In genomic region chr7:128030263-128030998, GRCh38 we compare ENCODE assay signal across 12 cellular contexts. TPM values are rescaled to one million over a fixed set of nuclear protein-coding genes. Genes with fewer than 3 reads are reported as not detected.
A peak's percentile ranks its signal among the peaks of the same experiment; 100 is the strongest.
DNase-seq lines count a peak whose midpoint lies in the region; ATAC-seq and TF ChIP-seq lines count a peak whose summit lies in the region.
"Had no signal": no experiment of that assay in that cellular context is flagged by ENCODE, and none has a peak within 500 bp of the region (broad histone marks: within the 10 kb centered on the region; RNA-seq: fewer than 3 reads in every experiment).

No MANE protein-coding gene starts in this region.

- H3K27ac Mint-ChIP-seq in natural killer cell: no peak overlapping the region

- TF ChIP-seq CTCF in left ventricle myocardium inferior (IDR thresholded peaks at IDR 0.05; ENCODE audit: borderline replicate concordance) (no peak), natural killer cell (IDR thresholded peaks at IDR 0.05) (no peak), uterus (IDR thresholded peaks at IDR 0.05) (no peak)

- peaks cover 0 to 6% of the 10 kb centered on the region in 2 donors for H3K27me3 Mint-ChIP-seq in natural killer cell (ENCODE audit: low read depth in 2 of 2)

- H3K4me1 Mint-ChIP-seq in natural killer cell: peaks cover 15 to 24% of the 10 kb centered on the region in 2 donors

- H3K4me1 ChIP-seq in left ventricle myocardium inferior (peaks cover 48% of the 10 kb centered on the region), ectodermal cell (ENCODE audit: control insufficient read depth, insufficient read depth, low read length) (peaks cover 33% of the 10 kb centered on the region), uterus (peaks cover 5 to 6% of the 10 kb centered on the region in 2 donors)

- no peaks in the 10 kb centered on the region for H3K9me3 Mint-ChIP-seq in natural killer cell

- no peak for TF ChIP-seq POLR2A in uterus (IDR thresholded peaks at IDR 0.05)

- no peaks in the 10 kb centered on the region for H3K27me3 ChIP-seq in left ventricle myocardium inferior (ENCODE audit: low read depth)
- H3K27me3 ChIP-seq in ectodermal cell (ENCODE audit: control insufficient read depth, insufficient read depth, low read length, poor library complexity, severe bottlenecking): peaks cover 19% of the 10 kb centered on the region
- H3K27me3 ChIP-seq in uterus: no peaks in the 10 kb centered on the region

- H3K4me3 ChIP-seq in left ventricle myocardium inferior (peak overlapping the region; percentile 73), ectodermal cell (ENCODE audit: insufficient read depth, low read depth, low read length) (peak overlapping the region; percentile 82), uterus (peak overlapping the region; percentile 7 to 47)

- H3K27ac ChIP-seq in left ventricle myocardium inferior (replicated peaks) (peak overlapping the region; percentile 23), ectodermal cell (ENCODE audit: insufficient read depth, low read depth, low read length, poor library complexity, severe bottlenecking) (no peak overlapping the region), uterus (no peak overlapping the region)

- 27 to 32% methylated on average over 38 to 40 of the region's 41 CpGs for WGBS in ectodermal cell, 2 experiments

- no peaks in the 10 kb centered on the region for H3K36me3 Mint-ChIP-seq in natural killer cell

- H3K4me3 Mint-ChIP-seq in natural killer cell: peak overlapping the region; percentile 81

- no peaks in the 10 kb centered on the region for H3K9me3 ChIP-seq in left ventricle myocardium inferior (replicated peaks)
- no peaks in the 10 kb centered on the region for H3K9me3 ChIP-seq in ectodermal cell (ENCODE audit: control insufficient read depth, low read length)
- no peaks in the 10 kb centered on the region for H3K9me3 ChIP-seq in uterus

- no peaks in the 10 kb centered on the region for H3K36me3 ChIP-seq in left ventricle myocardium inferior
- H3K36me3 ChIP-seq in ectodermal cell (ENCODE audit: control insufficient read depth, insufficient read depth, low read length): peaks cover 5% of the 10 kb centered on the region
- H3K36me3 ChIP-seq in uterus: no peaks in the 10 kb centered on the region

- ATAC-seq in Right ventricle myocardium inferior (no peak), natural killer cell (no peak)

- DNase-seq in left ventricle myocardium inferior: no peak
- DNase-seq in Right ventricle myocardium inferior (ENCODE audit: missing footprints): no peak
- no peak for DNase-seq in natural killer cell
- no peak for DNase-seq in uterus
- no peak for DNase-seq in NCI-H2081 (lab: John Stamatoyannopoulos, UW)
- DNase-seq in HK-2 (ENCODE audit: unreplicated experiment): no peak
- no peak for DNase-seq in effector CD8-positive, alpha-beta T cell (lab: John Stamatoyannopoulos, UW)
- DNase-seq: SHP77 treated with DMSO at 0.1 percent for 48 hours; stimulated activated naive CD4-positive, alpha-beta T cell treated with Interleukin-2 at 50 U/mL for 16 hours had no signal

- intact Hi-C loops in left ventricle myocardium inferior (cut with micrococcal nuclease) (no loop called here), Right ventricle myocardium inferior (cut with DNase I) (no loop called here), natural killer cell (cut with micrococcal nuclease) (no loop called here), uterus (cut with DNase I; ENCODE audit: low total_unique reads) (no loop called here)

RNA-seq across cellular contexts. Expression of gene LRRC4, which starts 0.8 kb away (rescaled TPM):
- total RNA-seq in left ventricle myocardium inferior (4.4 TPM), Right ventricle myocardium inferior (2.4 TPM), natural killer cell (1 to 10 TPM in 2 of 3 donors, under 1 TPM in 1; 0.79 to 2.4 (median 1.8) TPM), uterus (1 to 10 TPM in 2 of 4 donors, under 1 TPM in 2; 0.29 to 2.5 (median 1.2) TPM)
- polyA plus RNA-seq in ectodermal cell (2013, experiment 1 of 4): 41.4 TPM
- 52.2 TPM for polyA plus RNA-seq in ectodermal cell (2013, experiment 2 of 4)
- 33.8 TPM for polyA plus RNA-seq in ectodermal cell (2013, experiment 3 of 4)
- 39.4 TPM for polyA plus RNA-seq in ectodermal cell (2013, experiment 4 of 4)
- total RNA-seq: Calu3, HT-29 had no signal

Comparison
In these comparisons a context has a peak if more than half of its experiments do, and no peak if none do; other contexts are left out.
1. H3K4me3 ChIP-seq: peak in every context shown above with its lines; median percentile 82 in ectodermal cell; 73 in left ventricle myocardium inferior; 27 in uterus.